In genomic region chr2:171172980-171173542, GRCh38 we compare ENCODE assay signal across 1 cellular context.
TF ChIP-seq lines count a peak whose summit lies in the region.

No MANE protein-coding gene starts in this region.

TF ChIP-seq in IMR-90, 13 proteins besides CTCF, POLR2A, EP300 and RAD21:
- TF ChIP-seq FOS (IDR thresholded peaks at IDR 0.05; ENCODE audit: low read depth, low read length) (0 out of 2 replicates have a peak, but pooled peaks have one; percentile 2), CEBPB (IDR thresholded peaks at IDR 0.05; ENCODE audit: low read depth, low read length) (peak; percentile 76), NFE2L2 (IDR thresholded peaks at IDR 0.05; ENCODE audit: low read depth, low read length) (no peak)
